In genomic region chr3:10335871-10336622, GRCh38 we compare ENCODE assay signal across 23 cellular contexts. TPM values are rescaled to one million over a fixed set of nuclear protein-coding genes. Genes with fewer than 3 reads are reported as not detected.
"Had no signal": no experiment of that assay in that cellular context is flagged by ENCODE, and none has a peak within 500 bp of the region (broad histone marks: within the 10 kb centered on the region; RNA-seq: fewer than 3 reads in every experiment).

No MANE protein-coding gene starts in this region.

- H3K27me3 ChIP-seq: breast epithelium, neutrophil, spleen, vagina had no signal

- H3K27ac ChIP-seq: breast epithelium, esophagus squamous epithelium, neutrophil, sigmoid colon, spleen, vagina had no signal

- DNase-seq: activated CD4-positive, alpha-beta T cell treated with anti-CD3 and anti-CD28 coated beads for 36 hours; activated effector memory CD4-positive, alpha-beta T cell treated with Interleukin-2 at 50 U/mL for 16 hours; activated naive CD4-positive, alpha-beta T cell treated with anti-CD3 and anti-CD28 coated beads, Interleukin-2, amount 50 U/mL, for 16 hours; activated T-cell treated with anti-CD3 and anti-CD28 coated beads, Interleukin-2, amount 50 U/mL, for 4 hours; cerebellar nuclear complex; effector CD8-positive, alpha-beta T cell; esophagus squamous epithelium; mesenchymal stem cell; naive thymus-derived CD4-positive, alpha-beta T cell; sigmoid colon; stimulated activated CD4-positive, alpha-beta T cell treated with anti-CD3 and anti-CD28 coated beads, Interleukin-4, amount 100 ng/mL, for 4 hours; stimulated activated naive CD4-positive, alpha-beta T cell treated with Interleukin-2 at 50 U/mL for 16 hours; trophoblast cell had no signal

- H3K4me1 Mint-ChIP-seq: activated CD4-positive, alpha-beta T cell treated with anti-CD3 and anti-CD28 coated beads for 36 hours had no signal

- H3K4me1 ChIP-seq: breast epithelium, esophagus squamous epithelium, sigmoid colon, vagina had no signal

- H3K4me3 ChIP-seq: breast epithelium, esophagus squamous epithelium, sigmoid colon, spleen, vagina had no signal

- H3K27ac Mint-ChIP-seq: activated CD4-positive, alpha-beta T cell treated with anti-CD3 and anti-CD28 coated beads for 36 hours; activated CD8-positive, alpha-beta T cell treated with anti-CD3 and anti-CD28 coated beads, Interleukin-2, amount 10 ng/mL, durations not matched to agents 7 days and 5 days; T-helper 2 cell treated with Interferon-gamma antibody and Interleukin-4, amounts not matched to agents 5 μg/mL and 100 μg/mL, for 36 hours; WTC11 had no signal

- H3K36me3 ChIP-seq: breast epithelium, esophagus squamous epithelium, neutrophil, sigmoid colon, spleen, vagina had no signal

- ATAC-seq: activated CD4-positive, alpha-beta T cell treated with anti-CD3 and anti-CD28 coated beads for 36 hours; activated T-cell treated with anti-CD3 and anti-CD28 coated beads, Interleukin-2, amount 50 U/mL, for 4 hours; WTC11 had no signal

- H3K36me3 Mint-ChIP-seq: naive thymus-derived CD4-positive, alpha-beta T cell; WTC11 had no signal

- H3K9me3 Mint-ChIP-seq: activated T-cell treated with anti-CD3 and anti-CD28 coated beads, Interleukin-2, amount 50 U/mL, for 4 hours; naive thymus-derived CD4-positive, alpha-beta T cell; T-helper 2 cell treated with Interferon-gamma antibody and Interleukin-4, amounts not matched to agents 5 μg/mL and 100 μg/mL, for 36 hours; WTC11 had no signal

- H3K9me3 ChIP-seq: breast epithelium, esophagus squamous epithelium, neutrophil, sigmoid colon, spleen, vagina had no signal

- H3K4me3 Mint-ChIP-seq: activated CD4-positive, alpha-beta T cell treated with anti-CD3 and anti-CD28 coated beads for 36 hours; activated CD8-positive, alpha-beta T cell treated with anti-CD3 and anti-CD28 coated beads, Interleukin-2, amount 10 ng/mL, durations not matched to agents 7 days and 5 days; activated T-cell treated with anti-CD3 and anti-CD28 coated beads, Interleukin-2, amount 50 U/mL, for 4 hours; naive thymus-derived CD4-positive, alpha-beta T cell; T-helper 2 cell treated with Interferon-gamma antibody and Interleukin-4, amounts not matched to agents 5 μg/mL and 100 μg/mL, for 36 hours; WTC11 had no signal

RNA-seq across cellular contexts. Expression of gene GHRL, which starts 43.3 kb away (rescaled TPM):
- total RNA-seq: astrocyte, lower leg skin, renal cortical epithelial cell, vagina had no signal
